In genomic region chr18:39752351-39752750, GRCh38 we compare ENCODE assay signal across 27 cellular contexts.
A peak's percentile ranks its signal among the peaks of the same experiment; 100 is the strongest.
DNase-seq lines count a peak whose midpoint lies in the region; ATAC-seq lines count a peak whose summit lies in the region.
"Had no signal": no experiment of that assay in that cellular context is flagged by ENCODE, and none has a peak within 500 bp of the region (broad histone marks: within the 10 kb centered on the region; RNA-seq: fewer than 3 reads in every experiment).

No MANE protein-coding gene starts in this region.

- no peak overlapping the region for H3K4me3 Mint-ChIP-seq in activated CD4-positive, alpha-beta T cell treated with anti-CD3 and anti-CD28 coated beads, Interleukin-2, amount 10 ng/mL, durations not matched to agents 24 days and 14 days
- H3K4me3 Mint-ChIP-seq: CD14-positive monocyte; CD8-positive, alpha-beta memory T cell; GM23338; H9; HFFc6 had no signal

- intact Hi-C loops in activated CD4-positive, alpha-beta T cell treated with anti-CD3 and anti-CD28 coated beads, Interleukin-2, amount 10 ng/mL, durations not matched to agents 24 days and 14 days (cut with micrococcal nuclease) = no loop called here

- no peak overlapping the region for H3K27ac Mint-ChIP-seq in activated CD4-positive, alpha-beta T cell treated with anti-CD3 and anti-CD28 coated beads, Interleukin-2, amount 10 ng/mL, durations not matched to agents 24 days and 14 days
- H3K27ac Mint-ChIP-seq: CD8-positive, alpha-beta memory T cell; GM23338; H9; HFFc6 had no signal

- H3K27me3 Mint-ChIP-seq in activated CD4-positive, alpha-beta T cell treated with anti-CD3 and anti-CD28 coated beads, Interleukin-2, amount 10 ng/mL, durations not matched to agents 24 days and 14 days = no peaks in the 10 kb centered on the region

- no peak for ATAC-seq in HG02970 (IDR thresholded peaks at IDR 0.05; ENCODE audit: low FRiP score, unreplicated experiment)
- ATAC-seq: GM23338, PC-3 had no signal

- H3K9me3 Mint-ChIP-seq in activated CD4-positive, alpha-beta T cell treated with anti-CD3 and anti-CD28 coated beads, Interleukin-2, amount 10 ng/mL, durations not matched to agents 24 days and 14 days = peaks cover 7% of the 10 kb centered on the region

- H3K4me1 Mint-ChIP-seq in activated CD4-positive, alpha-beta T cell treated with anti-CD3 and anti-CD28 coated beads, Interleukin-2, amount 10 ng/mL, durations not matched to agents 24 days and 14 days = no peaks in the 10 kb centered on the region
- H3K4me1 Mint-ChIP-seq: CD14-positive monocyte; CD8-positive, alpha-beta memory T cell; GM23338 had no signal

- DNase-seq in activated CD4-positive, alpha-beta T cell treated with anti-CD3 and anti-CD28 coated beads, Interleukin-2, amount 10 ng/mL, durations not matched to agents 24 days and 14 days = peak; percentile 1
- DNase-seq in activated CD4-positive, alpha-beta T cell treated with anti-CD3 and anti-CD28 coated beads, Interleukin-2, amount 50 U/mL, for 1 hour = no peak
- DNase-seq in myocyte (ENCODE audit: low read depth) (peak; percentile 21), retina (peak; percentile 18), SIG-M5 treated with dmso at 0.1 percent for 504 hours (lab: John Stamatoyannopoulos, UW; ENCODE audit: unreplicated experiment) (no peak), mucosa of gallbladder (ENCODE audit: low spot score) (no peak)
- DNase-seq: 8988T; ACHN; BE2C; CD8-positive, alpha-beta memory T cell; DMS153; H9; HFFc6; IMR-90; NCI-H1048; NCI-H1417; NCI-H1694; NCI-H2029 treated with DMSO at 0.1 percent for 48 hours; NCI-H446 treated with DMSO at 0.1 percent for 48 hours; NCI-H526; NCI-H82; NK-92 treated with Interleukin-12 subunit alpha and Interleukin-12 subunit beta, amount 100 ng/mL, for 24 hours; PC-3; SJCRH30 had no signal

- H3K36me3 Mint-ChIP-seq in activated CD4-positive, alpha-beta T cell treated with anti-CD3 and anti-CD28 coated beads, Interleukin-2, amount 10 ng/mL, durations not matched to agents 24 days and 14 days (ENCODE audit: low read depth) = no peaks in the 10 kb centered on the region
- H3K36me3 Mint-ChIP-seq: CD8-positive, alpha-beta memory T cell had no signal

Comparison
In these comparisons a context has a peak if more than half of its experiments do, and no peak if none do; other contexts are left out.
1. DNase-seq: peak in activated CD4-positive, alpha-beta T cell treated with anti-CD3 and anti-CD28 coated beads, Interleukin-2, amount 10 ng/mL, durations not matched to agents 24 days and 14 days (single experiment), myocyte (single experiment) and retina (single experiment); none in activated CD4-positive, alpha-beta T cell treated with anti-CD3 and anti-CD28 coated beads, Interleukin-2, amount 50 U/mL, for 1 hour (single experiment), SIG-M5 treated with dmso at 0.1 percent for 504 hours (single experiment) and mucosa of gallbladder (single experiment).